1 cellular context compared by ENCODE assay signal in genomic region chr11:32473282-32473909, GRCh38.
TF ChIP-seq lines count a peak whose summit lies in the region.

No MANE protein-coding gene starts in this region.

TF ChIP-seq in K562, 482 proteins besides CTCF, POLR2A, EP300 and RAD21 (continued from another document and continues in another):
- TF ChIP-seq, protein P1, sequence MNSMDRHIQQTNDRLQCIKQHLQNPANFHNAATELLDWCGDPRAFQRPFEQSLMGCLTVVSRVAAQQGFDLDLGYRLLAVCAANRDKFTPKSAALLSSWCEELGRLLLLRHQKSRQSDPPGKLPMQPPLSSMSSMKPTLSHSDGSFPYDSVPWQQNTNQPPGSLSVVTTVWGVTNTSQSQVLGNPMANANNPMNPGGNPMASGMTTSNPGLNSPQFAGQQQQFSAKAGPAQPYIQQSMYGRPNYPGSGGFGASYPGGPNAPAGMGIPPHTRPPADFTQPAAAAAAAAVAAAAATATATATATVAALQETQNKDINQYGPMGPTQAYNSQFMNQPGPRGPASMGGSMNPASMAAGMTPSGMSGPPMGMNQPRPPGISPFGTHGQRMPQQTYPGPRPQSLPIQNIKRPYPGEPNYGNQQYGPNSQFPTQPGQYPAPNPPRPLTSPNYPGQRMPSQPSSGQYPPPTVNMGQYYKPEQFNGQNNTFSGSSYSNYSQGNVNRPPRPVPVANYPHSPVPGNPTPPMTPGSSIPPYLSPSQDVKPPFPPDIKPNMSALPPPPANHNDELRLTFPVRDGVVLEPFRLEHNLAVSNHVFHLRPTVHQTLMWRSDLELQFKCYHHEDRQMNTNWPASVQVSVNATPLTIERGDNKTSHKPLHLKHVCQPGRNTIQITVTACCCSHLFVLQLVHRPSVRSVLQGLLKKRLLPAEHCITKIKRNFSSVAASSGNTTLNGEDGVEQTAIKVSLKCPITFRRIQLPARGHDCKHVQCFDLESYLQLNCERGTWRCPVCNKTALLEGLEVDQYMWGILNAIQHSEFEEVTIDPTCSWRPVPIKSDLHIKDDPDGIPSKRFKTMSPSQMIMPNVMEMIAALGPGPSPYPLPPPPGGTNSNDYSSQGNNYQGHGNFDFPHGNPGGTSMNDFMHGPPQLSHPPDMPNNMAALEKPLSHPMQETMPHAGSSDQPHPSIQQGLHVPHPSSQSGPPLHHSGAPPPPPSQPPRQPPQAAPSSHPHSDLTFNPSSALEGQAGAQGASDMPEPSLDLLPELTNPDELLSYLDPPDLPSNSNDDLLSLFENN (IDR thresholded peaks at IDR 0.05; ENCODE audit: low read depth in 2 of 2, low read length in 2 of 2), result no peak
- TF ChIP-seq, protein P2, sequence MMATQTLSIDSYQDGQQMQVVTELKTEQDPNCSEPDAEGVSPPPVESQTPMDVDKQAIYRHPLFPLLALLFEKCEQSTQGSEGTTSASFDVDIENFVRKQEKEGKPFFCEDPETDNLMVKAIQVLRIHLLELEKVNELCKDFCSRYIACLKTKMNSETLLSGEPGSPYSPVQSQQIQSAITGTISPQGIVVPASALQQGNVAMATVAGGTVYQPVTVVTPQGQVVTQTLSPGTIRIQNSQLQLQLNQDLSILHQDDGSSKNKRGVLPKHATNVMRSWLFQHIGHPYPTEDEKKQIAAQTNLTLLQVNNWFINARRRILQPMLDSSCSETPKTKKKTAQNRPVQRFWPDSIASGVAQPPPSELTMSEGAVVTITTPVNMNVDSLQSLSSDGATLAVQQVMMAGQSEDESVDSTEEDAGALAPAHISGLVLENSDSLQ (IDR thresholded peaks at IDR 0.05), result peak; percentile 66; the same call in 1 of the 2 replicates
- TF ChIP-seq HNRNPH1 (optimal IDR thresholded peaks at IDR 0.05; ENCODE audit: low read depth, low read length) (no peak), PRDM10 (IDR thresholded peaks at IDR 0.05; ENCODE audit: partially characterized antibody) (peak; percentile 47), SMAD4 (CRISPR knock-in tag; conservative IDR thresholded peaks at IDR 0.05) (0 out of 2 replicates have a peak, but pooled peaks have one; percentile 44), NR2C2 (CRISPR knock-in tag; IDR thresholded peaks at IDR 0.05) (peak; percentile 80; the same call in 1 of the 2 replicates), NR2C2 (tag; IDR thresholded peaks at IDR 0.05) (peak; percentile 97), ZNF354B (CRISPR knock-in tag; IDR thresholded peaks at IDR 0.05) (no peak), ETV6 (IDR thresholded peaks at IDR 0.05; ENCODE audit: borderline replicate concordance in 1 of 2, low read depth in 2 of 2, low read length in 1 of 2) (no peak), ETV6 (CRISPR knock-in tag; IDR thresholded peaks at IDR 0.05; ENCODE audit: borderline replicate concordance) (no peak), ZBTB17 (CRISPR knock-in tag; IDR thresholded peaks at IDR 0.05) (no peak), ZBTB12 (CRISPR knock-in tag; IDR thresholded peaks at IDR 0.05) (no peak), ARNT (IDR thresholded peaks at IDR 0.05) (no peak), TCFL5 (CRISPR knock-in tag; conservative IDR thresholded peaks at IDR 0.05) (no peak), ZBTB40 (IDR thresholded peaks at IDR 0.05) (peak; percentile 86), ZBTB40 (CRISPR knock-in tag; IDR thresholded peaks at IDR 0.05) (no peak), SRSF7 (optimal IDR thresholded peaks at IDR 0.05; ENCODE audit: low read depth, low read length) (no peak), HEY1 (CRISPR knock-in tag; IDR thresholded peaks at IDR 0.05; ENCODE audit: borderline replicate concordance) (no peak), ZNF507 (tag; conservative IDR thresholded peaks at IDR 0.05) (no peak), CC2D1A (IDR thresholded peaks at IDR 0.05) (no peak), RFX1 (IDR thresholded peaks at IDR 0.05) (peak; percentile 88), YBX1 (IDR thresholded peaks at IDR 0.05) (no peak), PBX2 (CRISPR knock-in tag; IDR thresholded peaks at IDR 0.05; ENCODE audit: low read depth) (no peak), PBX2 (tag; conservative IDR thresholded peaks at IDR 0.05; ENCODE audit: low read depth) (peak; percentile 64), XRCC3 (IDR thresholded peaks at IDR 0.05) (no peak), ZBTB5 (IDR thresholded peaks at IDR 0.05) (no peak)
- TF ChIP-seq, protein P3, sequence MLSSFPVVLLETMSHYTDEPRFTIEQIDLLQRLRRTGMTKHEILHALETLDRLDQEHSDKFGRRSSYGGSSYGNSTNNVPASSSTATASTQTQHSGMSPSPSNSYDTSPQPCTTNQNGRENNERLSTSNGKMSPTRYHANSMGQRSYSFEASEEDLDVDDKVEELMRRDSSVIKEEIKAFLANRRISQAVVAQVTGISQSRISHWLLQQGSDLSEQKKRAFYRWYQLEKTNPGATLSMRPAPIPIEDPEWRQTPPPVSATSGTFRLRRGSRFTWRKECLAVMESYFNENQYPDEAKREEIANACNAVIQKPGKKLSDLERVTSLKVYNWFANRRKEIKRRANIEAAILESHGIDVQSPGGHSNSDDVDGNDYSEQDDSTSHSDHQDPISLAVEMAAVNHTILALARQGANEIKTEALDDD (IDR thresholded peaks at IDR 0.05), result no peak
- TF ChIP-seq, protein P4, sequence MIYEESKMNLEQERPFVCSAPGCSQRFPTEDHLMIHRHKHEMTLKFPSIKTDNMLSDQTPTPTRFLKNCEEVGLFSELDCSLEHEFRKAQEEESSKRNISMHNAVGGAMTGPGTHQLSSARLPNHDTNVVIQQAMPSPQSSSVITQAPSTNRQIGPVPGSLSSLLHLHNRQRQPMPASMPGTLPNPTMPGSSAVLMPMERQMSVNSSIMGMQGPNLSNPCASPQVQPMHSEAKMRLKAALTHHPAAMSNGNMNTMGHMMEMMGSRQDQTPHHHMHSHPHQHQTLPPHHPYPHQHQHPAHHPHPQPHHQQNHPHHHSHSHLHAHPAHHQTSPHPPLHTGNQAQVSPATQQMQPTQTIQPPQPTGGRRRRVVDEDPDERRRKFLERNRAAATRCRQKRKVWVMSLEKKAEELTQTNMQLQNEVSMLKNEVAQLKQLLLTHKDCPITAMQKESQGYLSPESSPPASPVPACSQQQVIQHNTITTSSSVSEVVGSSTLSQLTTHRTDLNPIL (CRISPR knock-in tag; IDR thresholded peaks at IDR 0.05), result no peak
